18 cellular contexts compared by ENCODE assay signal in genomic region chr6:167227984-167228383, GRCh38.
A peak's percentile ranks its signal among the peaks of the same experiment; 100 is the strongest.
DNase-seq lines count a peak whose midpoint lies in the region; ATAC-seq and TF ChIP-seq lines count a peak whose summit lies in the region.
"Had no signal": no experiment of that assay in that cellular context is flagged by ENCODE, and none has a peak within 500 bp of the region (broad histone marks: within the 10 kb centered on the region; RNA-seq: fewer than 3 reads in every experiment).

No MANE protein-coding gene starts in this region.

- no peak for TF ChIP-seq POLR2A in transverse colon (IDR thresholded peaks at IDR 0.05)

- peak overlapping the region; percentile 72 for H3K9ac ChIP-seq in mesendoderm (ENCODE audit: low read length)
- H3K9ac ChIP-seq: BLaER1, SK-N-SH had no signal

- no peaks in the 10 kb centered on the region for H3K79me1 ChIP-seq in mesendoderm (ENCODE audit: low read length)

- peaks cover 76% of the 10 kb centered on the region for H3K4me1 Mint-ChIP-seq in WTC11
- H3K4me1 Mint-ChIP-seq: CD4-positive, alpha-beta memory T cell had no signal

- H3K4me2 ChIP-seq in mesendoderm (ENCODE audit: low read length) = peak overlapping the region; percentile 38
- H3K4me2 ChIP-seq: BLaER1, SK-N-SH had no signal

- no peaks in the 10 kb centered on the region for H3K9me3 Mint-ChIP-seq in WTC11
- H3K9me3 Mint-ChIP-seq: CD4-positive, alpha-beta memory T cell had no signal

- H3K27ac Mint-ChIP-seq in WTC11 = peak overlapping the region; percentile 93
- H3K27ac Mint-ChIP-seq: CD4-positive, alpha-beta memory T cell had no signal

- peak overlapping the region; percentile 84 for H2BK5ac ChIP-seq in mesendoderm (ENCODE audit: low read length)

- H2BK15ac ChIP-seq in mesendoderm (replicated peaks; ENCODE audit: low read depth) = peak overlapping the region; percentile 28

- no CpG with 5 or more reads among the region's 7 CpGs for WGBS in iPS DF 6.9 (ENCODE audit: insufficient coverage, insufficient read length)
- no CpG with 5 or more reads among the region's 7 CpGs for WGBS in mesendoderm (ENCODE audit: extremely low coverage, insufficient coverage, low lambda C conversion rate)
- WGBS in transverse colon (ENCODE audit: low coverage in 1 of 2), 2 donors = 81 to 83% methylated on average over 2 to 7 of the region's 7 CpGs

- H3K4me1 ChIP-seq in iPS DF 6.9 (ENCODE audit: control insufficient read depth, insufficient read depth, low read length) = peaks cover 8% of the 10 kb centered on the region
- H3K4me1 ChIP-seq in mesendoderm (ENCODE audit: control insufficient read depth, low read depth, low read length) = peaks cover 20% of the 10 kb centered on the region
- H3K4me1 ChIP-seq in transverse colon = no peaks in the 10 kb centered on the region
- H3K4me1 ChIP-seq in left lung = no peaks in the 10 kb centered on the region

- H3K27ac ChIP-seq in iPS DF 6.9 (ENCODE audit: low read length) (peak overlapping the region; percentile 27), mesendoderm (ENCODE audit: low read depth, low read length) (peak overlapping the region; percentile 69), transverse colon (no peak overlapping the region), left lung (no peak overlapping the region)
- H3K27ac ChIP-seq: BLaER1, HL-60 had no signal

- H3K4me3 ChIP-seq in H7 (ENCODE audit: insufficient read depth, low read depth, low read length) (peak overlapping the region; percentile 71), iPS DF 6.9 (ENCODE audit: low read length) (peak overlapping the region; percentile 69; the same call in 1 of the 2 replicates), mesendoderm (ENCODE audit: low read length) (no peak overlapping the region), transverse colon (no peak overlapping the region), left lung (no peak overlapping the region)
- H3K4me3 ChIP-seq: BLaER1, K562 had no signal

- H3K4ac ChIP-seq in mesendoderm (ENCODE audit: low read depth, low read length) = peak overlapping the region; percentile 22

- H3K9me3 ChIP-seq in iPS DF 6.9 (ENCODE audit: control insufficient read depth, insufficient read depth, low read length) (no peaks in the 10 kb centered on the region), transverse colon (no peaks in the 10 kb centered on the region), left lung (no peaks in the 10 kb centered on the region)
- H3K9me3 ChIP-seq: BLaER1, SK-N-SH had no signal

- in situ Hi-C loops in transverse colon (cut with MboI; ENCODE audit: low pct_ligation_motif_present in 1 of 4, low pct_unique_long_range_greater_than_20kb in 1 of 4, low sequenced_read_pairs in 3 of 4) = loop anchor here in 1 of 4 donors (10.0 kb wide), 1 partner anchor 57 kb away; no protein-coding TSS in a partner anchor

- DNase-seq in H7 = no peak
- no peak for DNase-seq in WTC11 (ENCODE audit: low spot score)
- DNase-seq in iPS DF 6.9 (ENCODE audit: low read depth, low spot score) = no peak
- peak; percentile 82 for DNase-seq in mesendoderm
- DNase-seq in transverse colon = no peak
- no peak for DNase-seq in DMS53 treated with DMSO at 0.1 percent for 48 hours (lab: John Stamatoyannopoulos, UW; ENCODE audit: unreplicated experiment)
- no peak for DNase-seq in left lung
- DNase-seq: CD4-positive, alpha-beta memory T cell; NCI-H1092 treated with DMSO at 0.1 percent for 48 hours; NCI-H146; NCI-H2029 treated with DMSO at 0.1 percent for 48 hours; NCI-H446 treated with DMSO at 0.1 percent for 48 hours; SHP77; SK-N-SH had no signal

- H3K79me2 ChIP-seq in mesendoderm (ENCODE audit: control insufficient read depth, insufficient read depth, low read length) = peaks cover 35% of the 10 kb centered on the region

- H3K23ac ChIP-seq in mesendoderm (ENCODE audit: low read length) = no peak overlapping the region

- ATAC-seq in WTC11 (peak; percentile 46), GM18520 (IDR thresholded peaks at IDR 0.05; ENCODE audit: unreplicated experiment) (no peak), left lung (no peak)
- ATAC-seq: K562 had no signal

- H3K56ac ChIP-seq in mesendoderm (ENCODE audit: low read length) = peak overlapping the region; percentile 92

- peaks cover 32% of the 10 kb centered on the region for H3K36me3 Mint-ChIP-seq in WTC11
- H3K36me3 Mint-ChIP-seq: CD4-positive, alpha-beta memory T cell had no signal

- H3K27me3 ChIP-seq in H7 (ENCODE audit: control insufficient read depth, insufficient read depth, low read length) = no peaks in the 10 kb centered on the region
- H3K27me3 ChIP-seq in iPS DF 6.9 (ENCODE audit: control insufficient read depth, insufficient read depth, low read length) = no peaks in the 10 kb centered on the region
- no peaks in the 10 kb centered on the region for H3K27me3 ChIP-seq in mesendoderm (ENCODE audit: insufficient read depth, low read length, poor library complexity)
- peaks cover 4% of the 10 kb centered on the region for H3K27me3 ChIP-seq in transverse colon
- H3K27me3 ChIP-seq in left lung = peaks cover 0 to 37% of the 10 kb centered on the region in 2 donors
- H3K27me3 ChIP-seq: BLaER1 had no signal

- H3K18ac ChIP-seq in mesendoderm (ENCODE audit: low read length) = peak overlapping the region; percentile 95

- no peak overlapping the region for H4K5ac ChIP-seq in mesendoderm (ENCODE audit: low read length)

- POLR2A ChIA-PET in WTC11 (lab: Charles Lee) = no interaction called here

- TF ChIP-seq EP300 in transverse colon (IDR thresholded peaks at IDR 0.05; ENCODE audit: low read depth) = no peak

- H3K27me3 Mint-ChIP-seq in WTC11 (ENCODE audit: low read depth) = no peaks in the 10 kb centered on the region

- H2AK5ac ChIP-seq in mesendoderm (ENCODE audit: low read length) = no peak overlapping the region

- CTCF ChIA-PET in WTC11 (lab: Charles Lee) = interaction anchor here (0.8 to 0.9 kb wide), 3 partner anchors 20 to 65 kb away, joined by 3 to 4 read pairs (median 3); no protein-coding TSS in a partner anchor

- H3K36me3 ChIP-seq in H7 (replicated peaks; ENCODE audit: control insufficient read depth, insufficient read depth, low read length) (no peaks in the 10 kb centered on the region; the same call in 1 of the 2 replicates), iPS DF 6.9 (ENCODE audit: control insufficient read depth, insufficient read depth, low read length) (no peaks in the 10 kb centered on the region; the same call in 1 of the 2 replicates), mesendoderm (ENCODE audit: control insufficient read depth, insufficient read depth, low read length) (no peaks in the 10 kb centered on the region), transverse colon (no peaks in the 10 kb centered on the region), left lung (no peaks in the 10 kb centered on the region)
- H3K36me3 ChIP-seq: BLaER1 had no signal

- TF ChIP-seq CTCF in WTC11 (IDR thresholded peaks at IDR 0.05) (no peak), transverse colon (IDR thresholded peaks at IDR 0.05) (no peak), left lung (IDR thresholded peaks at IDR 0.05) (no peak)

- peak overlapping the region; percentile 98 for H2BK120ac ChIP-seq in mesendoderm (ENCODE audit: low read depth, low read length)

- intact Hi-C loops in transverse colon (cut with DNase I; ENCODE audit: low total_unique reads) (no loop called here), left lung (cut with DNase I) (no loop called here)

- peak overlapping the region; percentile 91 for H3K4me3 Mint-ChIP-seq in WTC11
- H3K4me3 Mint-ChIP-seq: CD4-positive, alpha-beta memory T cell had no signal

- no peak overlapping the region for H4K8ac ChIP-seq in mesendoderm (ENCODE audit: low read depth, low read length)

TF ChIP-seq in WTC11, 78 proteins besides CTCF, POLR2A, EP300 and RAD21 (continues in another document):
- no peak for TF ChIP-seq ATF6 (CRISPR knock-in tag; IDR thresholded peaks at IDR 0.05)
- TF ChIP-seq NFATC4 (CRISPR knock-in tag; IDR thresholded peaks at IDR 0.05) = no peak
- TF ChIP-seq ZNF219 (CRISPR knock-in tag; IDR thresholded peaks at IDR 0.05; ENCODE audit: borderline replicate concordance) = no peak
- TF ChIP-seq ZNF121 (CRISPR knock-in tag; IDR thresholded peaks at IDR 0.05) = peak; percentile 52; the same call in 1 of the 2 replicates
- TF ChIP-seq GRHL2 (CRISPR knock-in tag; IDR thresholded peaks at IDR 0.05; ENCODE audit: insufficient replicate concordance, severe bottlenecking) = no peak
- TF ChIP-seq ZNF138 (CRISPR knock-in tag; conservative IDR thresholded peaks at IDR 0.05) = no peak
- TF ChIP-seq ETV6 (CRISPR knock-in tag; IDR thresholded peaks at IDR 0.05) = peak; percentile 51; the same call in 1 of the 2 replicates

Comparison
In these comparisons a context has a peak if more than half of its experiments do, and no peak if none do; other contexts are left out.
1. H3K4me3 ChIP-seq: peak in H7 (single experiment) and iPS DF 6.9 (single experiment); none in mesendoderm (single experiment), transverse colon (0 of 4) and left lung (0 of 2).
2. H3K27ac ChIP-seq: peak in iPS DF 6.9 (single experiment) and mesendoderm (single experiment); none in transverse colon (0 of 4) and left lung (0 of 2).